Comparison of ENCODE assay signal across 27 cellular contexts in genomic region chrY:13429551-13429950, GRCh38. TPM values are rescaled to one million over a fixed set of nuclear protein-coding genes. Genes with fewer than 3 reads are reported as not detected.
DNase-seq lines count a peak whose midpoint lies in the region; ATAC-seq, FAIRE-seq and TF ChIP-seq lines count a peak whose summit lies in the region.
"Had no signal": no experiment of that assay in that cellular context is flagged by ENCODE, and none has a peak within 500 bp of the region (broad histone marks: within the 10 kb centered on the region; RNA-seq: fewer than 3 reads in every experiment).

No MANE protein-coding gene starts in this region.

- no peak overlapping the region for H3K4me3 ChIP-seq in bronchial epithelial cell (ENCODE audit: low read depth, low read length)
- H3K4me3 ChIP-seq: GM23248, SJCRH30 had no signal

- POLR2A ChIA-PET in CD4-positive, alpha-beta T cell (lab: Charles Lee), result no interaction called here

- no peak overlapping the region for H3K27ac Mint-ChIP-seq in CD4-positive, alpha-beta T cell
- H3K27ac Mint-ChIP-seq in HFFc6, result peak overlapping the region; percentile 57; the same call in 1 of the 2 replicates

- H3K27me3 Mint-ChIP-seq in CD4-positive, alpha-beta T cell, result no peaks in the 10 kb centered on the region
- H3K27me3 Mint-ChIP-seq in HFFc6 (ENCODE audit: insufficient read depth), result no peaks in the 10 kb centered on the region

- H3K4me1 Mint-ChIP-seq in CD4-positive, alpha-beta T cell (ENCODE audit: low read depth), result peaks cover 51% of the 10 kb centered on the region
- H3K4me1 Mint-ChIP-seq in HFFc6 (ENCODE audit: low read depth), result peaks cover 47% of the 10 kb centered on the region

- FAIRE-seq in bronchial epithelial cell (lab: Jason Lieb, UNC), result no peak

- intact Hi-C loops in CD4-positive, alpha-beta T cell (cut with DNase I, micrococcal nuclease), result no loop called here

- no peak for DNase-seq in CD4-positive, alpha-beta T cell
- DNase-seq in HFFc6, result no peak
- DNase-seq in bronchial epithelial cell (ENCODE audit: low read depth), result peak; percentile 41
- DNase-seq in foreskin keratinocyte, result peak; percentile 7 to 13
- DNase-seq in glomerular visceral epithelial cell (ENCODE audit: extremely low spot score), result no peak
- no peak for DNase-seq in islet precursor cell
- DNase-seq in activated effector memory CD4-positive, alpha-beta T cell treated with anti-CD3 and anti-CD28 coated beads, Interleukin-2, amount 50 U/mL, for 16 hours, result no peak
- DNase-seq: ACHN; DMS153; DND-41; H7; IMR-90; KG1; NCI-H1048; NCI-H1417; NCI-H1694; NCI-H2029 treated with DMSO at 0.1 percent for 48 hours; NCI-H446 treated with DMSO at 0.1 percent for 48 hours; NCI-H526; NCI-H82; NK-92 treated with Interleukin-12 subunit alpha and Interleukin-12 subunit beta, amount 100 ng/mL, for 24 hours; PC-3; SJCRH30 had no signal

- H3K36me3 ChIP-seq in bronchial epithelial cell (ENCODE audit: control insufficient read depth, insufficient read depth, low read length), result no peaks in the 10 kb centered on the region
- H3K36me3 ChIP-seq: SJCRH30 had no signal

- peak overlapping the region; percentile 17 for H3K4me3 Mint-ChIP-seq in CD4-positive, alpha-beta T cell
- H3K4me3 Mint-ChIP-seq in HFFc6, result no peak overlapping the region

- no peaks in the 10 kb centered on the region for H3K27me3 ChIP-seq in CD4-positive, alpha-beta T cell (ENCODE audit: control insufficient read depth, insufficient read depth, low read length)
- H3K27me3 ChIP-seq in bronchial epithelial cell (ENCODE audit: control insufficient read depth, insufficient read depth, low read length), result no peaks in the 10 kb centered on the region
- H3K27me3 ChIP-seq in foreskin keratinocyte, result no peaks in the 10 kb centered on the region
- H3K27me3 ChIP-seq: SJCRH30 had no signal

- peaks cover 100% of the 10 kb centered on the region for H3K36me3 Mint-ChIP-seq in CD4-positive, alpha-beta T cell (ENCODE audit: low read depth)
- H3K36me3 Mint-ChIP-seq in HFFc6 (ENCODE audit: low read depth), result peaks cover 53% of the 10 kb centered on the region

- peaks cover 5% of the 10 kb centered on the region for H3K4me1 ChIP-seq in foreskin keratinocyte
- H3K4me1 ChIP-seq: SJCRH30 had no signal

- ATAC-seq in CD4-positive, alpha-beta T cell (ENCODE audit: poor library complexity), result no peak
- peak; percentile 44 for ATAC-seq in foreskin keratinocyte
- ATAC-seq: PC-3, Right ventricle myocardium inferior, SK-N-SH treated with all-trans-retinoic acid at 6 μM for 48 hours had no signal

- peaks cover 12% of the 10 kb centered on the region for H3K9me3 Mint-ChIP-seq in CD4-positive, alpha-beta T cell
- peaks cover 34% of the 10 kb centered on the region for H3K9me3 Mint-ChIP-seq in HFFc6

- no peak overlapping the region for H3K27ac ChIP-seq in CD4-positive, alpha-beta T cell (ENCODE audit: low read depth, low read length)
- H3K27ac ChIP-seq in foreskin keratinocyte, result no peak overlapping the region
- H3K27ac ChIP-seq: GM23248, SJCRH30 had no signal

- CTCF ChIA-PET in CD4-positive, alpha-beta T cell (lab: Charles Lee), result no interaction called here

- no peak for TF ChIP-seq CTCF in CD4-positive, alpha-beta T cell (IDR thresholded peaks at IDR 0.05)
- TF ChIP-seq CTCF in HFFc6 (IDR thresholded peaks at IDR 0.05) (no peak), bronchial epithelial cell (IDR thresholded peaks at IDR 0.05; ENCODE audit: insufficient read depth, low read length, severe bottlenecking) (no peak), foreskin keratinocyte (conservative IDR thresholded peaks at IDR 0.05) (no peak)

- H3K9me3 ChIP-seq in CD4-positive, alpha-beta T cell (ENCODE audit: control insufficient read depth, low read length), result no peaks in the 10 kb centered on the region
- H3K9me3 ChIP-seq: SJCRH30 had no signal

RNA-seq across cellular contexts. Expression of gene UTY, which starts 50.3 kb away (rescaled TPM):
- total RNA-seq in CD4-positive, alpha-beta T cell, result 10 to 100 TPM; 82.9 to 87.1 TPM
- 1 to 10 TPM; 5.6 to 8.2 (median 7.1) TPM for total RNA-seq in HFFc6 (2021; fragmentation: NEBNext Ultra II Directional; extraction: Animal tissue kit (Norgen Biotek cat#: 25700))
- total RNA-seq in bronchial epithelial cell (29.2 TPM in 1 of 2 replicates, not detected in the other), foreskin keratinocyte (8.8 and 10.2 TPM in 2 replicates)
- 1.1 and 1.2 TPM in 2 replicates for polyA plus RNA-seq in foreskin keratinocyte
- total RNA-seq: H7, IMR-90, PC-3, RPMI7951, SJCRH30 had no signal
- polyA plus RNA-seq: IMR-90 had no signal

Comparison
In these comparisons a context has a peak if more than half of its experiments do, and no peak if none do; other contexts are left out.
1. DNase-seq: peak in bronchial epithelial cell (single experiment) and foreskin keratinocyte (2 of 2); none in CD4-positive, alpha-beta T cell (0 of 10), HFFc6 (single experiment), glomerular visceral epithelial cell (single experiment), islet precursor cell (single experiment) and activated effector memory CD4-positive, alpha-beta T cell treated with anti-CD3 and anti-CD28 coated beads, Interleukin-2, amount 50 U/mL, for 16 hours (single experiment).